18 cellular contexts compared by ENCODE assay signal in the genomic region with DNA sequence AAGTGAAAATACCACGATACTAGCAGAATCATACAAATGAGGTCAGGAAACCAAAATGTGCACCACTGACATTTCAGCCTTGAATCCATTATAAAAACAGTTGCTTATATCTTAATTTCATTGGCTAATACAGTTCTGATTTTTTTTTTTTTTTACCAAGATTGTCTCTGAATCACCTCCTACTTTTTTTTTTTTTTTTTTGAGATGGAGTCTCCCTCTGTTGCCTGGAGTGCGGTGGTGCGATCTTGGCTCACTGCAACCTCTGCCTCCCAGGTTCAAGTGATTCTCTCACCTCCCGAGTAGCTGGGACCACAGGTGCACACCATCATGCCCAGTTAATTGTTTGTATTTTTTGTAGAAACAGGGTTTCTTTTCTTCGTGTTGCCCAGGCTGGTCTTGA.
"Had no signal": no experiment of that assay in that cellular context is flagged by ENCODE, and none has a peak within 500 bp of the region (broad histone marks: within the 10 kb centered on the region; RNA-seq: fewer than 3 reads in every experiment).

No MANE protein-coding gene starts in this region.

- H3K4me3 ChIP-seq: breast epithelium, esophagus squamous epithelium, hepatocyte, ovary, smooth muscle cell had no signal

- H3K27ac Mint-ChIP-seq: activated B cell treated with CpG ODN at 0.5 μM for 24 hours; activated CD4-positive, alpha-beta T cell treated with anti-CD3 and anti-CD28 coated beads, Interleukin-2, amount 10 ng/mL, durations not matched to agents 7 days and 5 days; activated naive CD4-positive, alpha-beta T cell treated with anti-CD3 and anti-CD28 coated beads, Interleukin-2, amount 50 U/mL, for 24 hours; activated T-cell treated with anti-CD3 and anti-CD28 coated beads, Interleukin-2, amount 50 U/mL, for 72 hours; dendritic cell treated with granulocyte-macrophage colony-stimulating factor and Interleukin-4, amounts not matched to agents 40 ng/mL and 50 ng/mL, for 4 days; naive thymus-derived CD8-positive, alpha-beta T cell; T-helper 2 cell treated with Interferon-gamma antibody and Interleukin-4, amounts not matched to agents 5 μg/mL and 100 μg/mL, for 36 hours had no signal

- H3K27me3 ChIP-seq: breast epithelium, esophagus squamous epithelium, hepatocyte, ovary had no signal

- ATAC-seq: activated T-cell treated with anti-CD3 and anti-CD28 coated beads, Interleukin-2, amount 50 U/mL, for 72 hours; left cardiac atrium; naive thymus-derived CD8-positive, alpha-beta T cell; sciatic nerve had no signal

- H3K4me2 ChIP-seq: hepatocyte, smooth muscle cell had no signal

- H3K27ac ChIP-seq: breast epithelium, ovary had no signal

- DNase-seq: activated B cell treated with CpG ODN at 0.5 μM for 24 hours; activated CD4-positive, alpha-beta T cell treated with anti-CD3 and anti-CD28 coated beads, Interleukin-2, amount 10 ng/mL, durations not matched to agents 7 days and 5 days; activated gamma-delta T cell; activated T-cell treated with anti-CD3 and anti-CD28 coated beads, Interleukin-2, amount 50 U/mL, for 72 hours; effector CD8-positive, alpha-beta T cell; esophagus squamous epithelium; foreskin fibroblast; left cardiac atrium; naive thymus-derived CD8-positive, alpha-beta T cell; ovary; stimulated activated CD4-positive, alpha-beta T cell treated with anti-CD3 and anti-CD28 coated beads, Interleukin-4, amount 100 ng/mL, for 1 hour had no signal

- H3K9me3 ChIP-seq: breast epithelium, esophagus squamous epithelium, ovary had no signal

- H3K4me1 ChIP-seq: breast epithelium had no signal

- H3K9me3 Mint-ChIP-seq: activated B cell treated with CpG ODN at 0.5 μM for 24 hours; activated CD4-positive, alpha-beta T cell treated with anti-CD3 and anti-CD28 coated beads, Interleukin-2, amount 10 ng/mL, durations not matched to agents 7 days and 5 days; activated naive CD4-positive, alpha-beta T cell treated with anti-CD3 and anti-CD28 coated beads, Interleukin-2, amount 50 U/mL, for 24 hours; activated T-cell treated with anti-CD3 and anti-CD28 coated beads, Interleukin-2, amount 50 U/mL, for 72 hours; dendritic cell treated with granulocyte-macrophage colony-stimulating factor and Interleukin-4, amounts not matched to agents 40 ng/mL and 50 ng/mL, for 4 days; naive thymus-derived CD8-positive, alpha-beta T cell; T-helper 2 cell treated with Interferon-gamma antibody and Interleukin-4, amounts not matched to agents 5 μg/mL and 100 μg/mL, for 36 hours had no signal

- H3K79me2 ChIP-seq: hepatocyte had no signal

- H3K36me3 ChIP-seq: breast epithelium, esophagus squamous epithelium, ovary had no signal

- H3K36me3 Mint-ChIP-seq: activated naive CD4-positive, alpha-beta T cell treated with anti-CD3 and anti-CD28 coated beads, Interleukin-2, amount 50 U/mL, for 24 hours; naive thymus-derived CD8-positive, alpha-beta T cell had no signal

- H3K4me3 Mint-ChIP-seq: activated B cell treated with CpG ODN at 0.5 μM for 24 hours; activated CD4-positive, alpha-beta T cell treated with anti-CD3 and anti-CD28 coated beads, Interleukin-2, amount 10 ng/mL, durations not matched to agents 7 days and 5 days; activated naive CD4-positive, alpha-beta T cell treated with anti-CD3 and anti-CD28 coated beads, Interleukin-2, amount 50 U/mL, for 24 hours; activated T-cell treated with anti-CD3 and anti-CD28 coated beads, Interleukin-2, amount 50 U/mL, for 72 hours; dendritic cell treated with granulocyte-macrophage colony-stimulating factor and Interleukin-4, amounts not matched to agents 40 ng/mL and 50 ng/mL, for 4 days; naive thymus-derived CD8-positive, alpha-beta T cell; T-helper 2 cell treated with Interferon-gamma antibody and Interleukin-4, amounts not matched to agents 5 μg/mL and 100 μg/mL, for 36 hours had no signal

- H2AFZ ChIP-seq: hepatocyte had no signal

- H3K4me1 Mint-ChIP-seq: activated B cell treated with CpG ODN at 0.5 μM for 24 hours; activated CD4-positive, alpha-beta T cell treated with anti-CD3 and anti-CD28 coated beads, Interleukin-2, amount 10 ng/mL, durations not matched to agents 7 days and 5 days; activated naive CD4-positive, alpha-beta T cell treated with anti-CD3 and anti-CD28 coated beads, Interleukin-2, amount 50 U/mL, for 24 hours; naive thymus-derived CD8-positive, alpha-beta T cell had no signal
